ENCODE assay signal across 29 cellular contexts in genomic region chr9:16499866-16500265, GRCh38.
DNase-seq lines count a peak whose midpoint lies in the region; ATAC-seq and TF ChIP-seq lines count a peak whose summit lies in the region.
"Had no signal": no experiment of that assay in that cellular context is flagged by ENCODE, and none has a peak within 500 bp of the region (broad histone marks: within the 10 kb centered on the region; RNA-seq: fewer than 3 reads in every experiment).

No MANE protein-coding gene starts in this region.

- CTCF ChIA-PET in mammary epithelial cell (lab: Charles Lee; ENCODE audit: low non-redundant PET) (no interaction called here), MCF 10A (lab: Yijun Ruan, JAX) (interaction anchor here (0.5 kb wide), 1 partner anchor 87 kb away, joined by 4 read pairs; no protein-coding TSS in a partner anchor), WTC11 (lab: Charles Lee) (no interaction called here)

- H3K36me3 Mint-ChIP-seq in MCF 10A (ENCODE audit: insufficient read depth, unreplicated experiment) (no peaks in the 10 kb centered on the region), WTC11 (no peaks in the 10 kb centered on the region; the same call in 1 of the 2 replicates)
- no peaks in the 10 kb centered on the region for H3K36me3 Mint-ChIP-seq in stimulated activated memory B cell treated with anti-CD40 and anti-IgM and Interleukin-4, amounts not matched to agents 10 μg/mL and 1 μg/mL and 100 μg/mL, for 72 hours
- H3K36me3 Mint-ChIP-seq: CD4-positive, alpha-beta memory T cell had no signal

- ATAC-seq in WTC11 (no peak; the same call in 1 of the 2 replicates), foreskin keratinocyte (peak; percentile 19)
- no peak for ATAC-seq in stimulated activated memory B cell treated with anti-CD40 and anti-IgM and Interleukin-4, amounts not matched to agents 10 μg/mL and 1 μg/mL and 100 μg/mL, for 72 hours

- no peak overlapping the region for H3K27ac Mint-ChIP-seq in MCF 10A (ENCODE audit: low read depth, unreplicated experiment)
- H3K27ac Mint-ChIP-seq in WTC11, result peak overlapping the region; percentile 32; the same call in 1 of the 2 replicates
- H3K27ac Mint-ChIP-seq in stimulated activated memory B cell treated with anti-CD40 and anti-IgM and Interleukin-4, amounts not matched to agents 10 μg/mL and 1 μg/mL and 100 μg/mL, for 72 hours, result no peak overlapping the region
- H3K27ac Mint-ChIP-seq: CD4-positive, alpha-beta memory T cell had no signal

- H3K4me1 Mint-ChIP-seq in MCF 10A (ENCODE audit: insufficient read depth, unreplicated experiment) (peaks cover 9% of the 10 kb centered on the region), WTC11 (peaks cover 15% of the 10 kb centered on the region)
- no peaks in the 10 kb centered on the region for H3K4me1 Mint-ChIP-seq in stimulated activated memory B cell treated with anti-CD40 and anti-IgM and Interleukin-4, amounts not matched to agents 10 μg/mL and 1 μg/mL and 100 μg/mL, for 72 hours
- H3K4me1 Mint-ChIP-seq: CD4-positive, alpha-beta memory T cell had no signal

- H3F3A ChIP-seq in smooth muscle cell (ENCODE audit: low read depth), result peaks cover 4% of the 10 kb centered on the region

- in situ Hi-C loops in mammary epithelial cell (cut with MboI; ENCODE audit: low sequenced_read_pairs in 2 of 2), result no loop called here

- H3K4me3 ChIP-seq in mammary epithelial cell (replicated peaks in 1 of 3; ENCODE audit: insufficient read depth in 1 of 3, low read depth in 2 of 3, low read length in 3 of 3) (no peak overlapping the region), smooth muscle cell (no peak overlapping the region)
- H3K4me3 ChIP-seq: BLaER1, PC-9, SJSA1 had no signal

- BruUV-seq in mammary epithelial cell (replicated peaks; lab: Mats Ljungman, UMichigan) (no TSS peak), MCF 10A (replicated peaks; lab: Mats Ljungman, UMichigan) (no TSS peak)

- H3K79me2 ChIP-seq in mammary epithelial cell (ENCODE audit: insufficient read depth, low read length) (no peaks in the 10 kb centered on the region), smooth muscle cell (ENCODE audit: low read depth) (no peaks in the 10 kb centered on the region)

- DNase-seq in mammary epithelial cell, result peak; percentile 20
- no peak for DNase-seq in MCF 10A (ENCODE audit: unreplicated experiment)
- no peak for DNase-seq in WTC11 (ENCODE audit: low spot score)
- DNase-seq in foreskin keratinocyte, result peak in 1 of 2 donors; percentile 47
- no peak for DNase-seq in smooth muscle cell (lab: John Stamatoyannopoulos, UW; ENCODE audit: unreplicated experiment)
- DNase-seq in GM19238 (ENCODE audit: insufficient read length, low spot score), result no peak
- no peak for DNase-seq in HuH-7.5 (ENCODE audit: low spot score)
- DNase-seq: 8988T; Caco-2; CD4-positive, alpha-beta memory T cell; DMS 273 treated with DMSO at 0.1 percent for 48 hours; DMS79 treated with DMSO at 0.1 percent for 48 hours; GF-D8; Karpas-422; NCI-H1092 treated with DMSO at 0.1 percent for 48 hours; NCI-H1436; NCI-H187; NCI-H2081 treated with DMSO at 0.1 percent for 48 hours; NCI-H2171; NCI-H345; NCI-H524; NCI-H774; PC-9; Right ventricle myocardium superior; T-helper 1 cell had no signal

- H3K4me2 ChIP-seq in mammary epithelial cell (ENCODE audit: insufficient read depth, low read depth, low read length) (no peak overlapping the region), smooth muscle cell (peak overlapping the region; percentile 36)
- H3K4me2 ChIP-seq: BLaER1, PC-9 had no signal

- no peaks in the 10 kb centered on the region for H3K9me3 ChIP-seq in mammary epithelial cell (replicated peaks; ENCODE audit: insufficient read depth, low read length)
- no peaks in the 10 kb centered on the region for H3K9me3 ChIP-seq in smooth muscle cell (replicated peaks; ENCODE audit: low read depth)
- H3K9me3 ChIP-seq: BLaER1, Caco-2, SJSA1 had no signal

- H4K20me1 ChIP-seq in mammary epithelial cell (ENCODE audit: insufficient read depth, low read length) (no peaks in the 10 kb centered on the region), smooth muscle cell (ENCODE audit: low read depth) (no peaks in the 10 kb centered on the region)
- H4K20me1 ChIP-seq: BLaER1 had no signal

- no peaks in the 10 kb centered on the region for H3K36me3 ChIP-seq in mammary epithelial cell (ENCODE audit: insufficient read depth, low read length)
- H3K36me3 ChIP-seq in smooth muscle cell (ENCODE audit: low read depth), result no peaks in the 10 kb centered on the region
- H3K36me3 ChIP-seq: SJSA1 had no signal

- H3K4me3 Mint-ChIP-seq in MCF 10A (ENCODE audit: unreplicated experiment) (no peak overlapping the region), WTC11 (no peak overlapping the region)
- H3K4me3 Mint-ChIP-seq in stimulated activated memory B cell treated with anti-CD40 and anti-IgM and Interleukin-4, amounts not matched to agents 10 μg/mL and 1 μg/mL and 100 μg/mL, for 72 hours, result no peak overlapping the region
- H3K4me3 Mint-ChIP-seq: CD4-positive, alpha-beta memory T cell had no signal

- dilution Hi-C loops in mammary epithelial cell (cut with HindIII; ENCODE audit: low sequenced_read_pairs), result no loop called here

- H3K27me3 ChIP-seq in mammary epithelial cell (ENCODE audit: insufficient read depth, low read length) (no peaks in the 10 kb centered on the region), foreskin keratinocyte (no peaks in the 10 kb centered on the region), smooth muscle cell (ENCODE audit: low read depth) (no peaks in the 10 kb centered on the region)
- H3K27me3 ChIP-seq: BLaER1, SJSA1 had no signal

- H3K9me3 Mint-ChIP-seq in MCF 10A (ENCODE audit: unreplicated experiment) (no peaks in the 10 kb centered on the region), WTC11 (no peaks in the 10 kb centered on the region)
- peaks cover 4% of the 10 kb centered on the region for H3K9me3 Mint-ChIP-seq in stimulated activated memory B cell treated with anti-CD40 and anti-IgM and Interleukin-4, amounts not matched to agents 10 μg/mL and 1 μg/mL and 100 μg/mL, for 72 hours

- peak overlapping the region; percentile 36 for H3K27ac ChIP-seq in mammary epithelial cell (ENCODE audit: insufficient read depth, low read depth, low read length)
- no peak overlapping the region for H3K27ac ChIP-seq in foreskin keratinocyte
- H3K27ac ChIP-seq in smooth muscle cell (ENCODE audit: low read depth), result peak overlapping the region; percentile 28
- H3K27ac ChIP-seq: BLaER1, HL-60, PC-9, SJSA1 had no signal

- H2AFZ ChIP-seq in mammary epithelial cell (ENCODE audit: low read depth, low read length), result peak overlapping the region; percentile 79
- H2AFZ ChIP-seq in smooth muscle cell (ENCODE audit: low read depth), result no peak overlapping the region
- H2AFZ ChIP-seq: PC-9 had no signal

- POLR2A ChIA-PET in MCF 10A (lab: Yijun Ruan, JAX), result interaction anchor here (0.7 kb wide), 1 partner anchor 451 kb away, joined by 3 read pairs; no protein-coding TSS in a partner anchor
- POLR2A ChIA-PET in WTC11 (lab: Charles Lee), result interaction anchor here (0.7 kb wide), 1 partner anchor 19 kb away, joined by 3 read pairs; no protein-coding TSS in a partner anchor

- TF ChIP-seq CTCF in mammary epithelial cell (conservative IDR thresholded peaks at IDR 0.05 in 1 of 2, IDR thresholded peaks at IDR 0.05 in 1 of 2; ENCODE audit: extremely low read depth in 1 of 2, insufficient read depth in 1 of 2, low read depth in 1 of 2, low read length in 2 of 2) (no peak), MCF 10A (IDR thresholded peaks at IDR 0.05; ENCODE audit: unreplicated experiment) (no peak), WTC11 (IDR thresholded peaks at IDR 0.05) (no peak), foreskin keratinocyte (conservative IDR thresholded peaks at IDR 0.05) (no peak), smooth muscle cell (IDR thresholded peaks at IDR 0.05; ENCODE audit: borderline replicate concordance, insufficient read depth, poor library complexity, severe bottlenecking) (no peak)

- intact Hi-C loops in mammary epithelial cell (cut with micrococcal nuclease), result loop anchor here (10.0 kb wide), 1 partner anchor 165 kb away; no protein-coding TSS in a partner anchor
- intact Hi-C loops in MCF 10A (cut with micrococcal nuclease), result no loop called here

- no peaks in the 10 kb centered on the region for H3K27me3 Mint-ChIP-seq in MCF 10A (ENCODE audit: insufficient read depth, unreplicated experiment)
- no peaks in the 10 kb centered on the region for H3K27me3 Mint-ChIP-seq in WTC11 (ENCODE audit: low read depth)
- no peaks in the 10 kb centered on the region for H3K27me3 Mint-ChIP-seq in stimulated activated memory B cell treated with anti-CD40 and anti-IgM and Interleukin-4, amounts not matched to agents 10 μg/mL and 1 μg/mL and 100 μg/mL, for 72 hours
- H3K27me3 Mint-ChIP-seq: CD4-positive, alpha-beta memory T cell had no signal

- no peak overlapping the region for H3K9ac ChIP-seq in mammary epithelial cell (ENCODE audit: insufficient read depth, low read length)
- no peak overlapping the region for H3K9ac ChIP-seq in smooth muscle cell (ENCODE audit: low read depth)
- H3K9ac ChIP-seq: BLaER1 had no signal

- peaks cover 24% of the 10 kb centered on the region for H3K4me1 ChIP-seq in mammary epithelial cell (ENCODE audit: insufficient read depth, low read length)
- H3K4me1 ChIP-seq in foreskin keratinocyte, result peaks cover 21% of the 10 kb centered on the region
- no peaks in the 10 kb centered on the region for H3K4me1 ChIP-seq in smooth muscle cell (ENCODE audit: low read depth)
- H3K4me1 ChIP-seq: Caco-2 had no signal

TF ChIP-seq in WTC11, 78 proteins besides CTCF, POLR2A, EP300 and RAD21 (continues in another document):
- TF ChIP-seq GRHL2 (CRISPR knock-in tag; IDR thresholded peaks at IDR 0.05; ENCODE audit: insufficient replicate concordance, severe bottlenecking) (no peak), TP53 (CRISPR knock-in tag; IDR thresholded peaks at IDR 0.05) (no peak), FOXJ3 (CRISPR knock-in tag; IDR thresholded peaks at IDR 0.05; ENCODE audit: borderline replicate concordance) (no peak), MAX (CRISPR knock-in tag; IDR thresholded peaks at IDR 0.05) (no peak)
- TF ChIP-seq, protein P1, sequence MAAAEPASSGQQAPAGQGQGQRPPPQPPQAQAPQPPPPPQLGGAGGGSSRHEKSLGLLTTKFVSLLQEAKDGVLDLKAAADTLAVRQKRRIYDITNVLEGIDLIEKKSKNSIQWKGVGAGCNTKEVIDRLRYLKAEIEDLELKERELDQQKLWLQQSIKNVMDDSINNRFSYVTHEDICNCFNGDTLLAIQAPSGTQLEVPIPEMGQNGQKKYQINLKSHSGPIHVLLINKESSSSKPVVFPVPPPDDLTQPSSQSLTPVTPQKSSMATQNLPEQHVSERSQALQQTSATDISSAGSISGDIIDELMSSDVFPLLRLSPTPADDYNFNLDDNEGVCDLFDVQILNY (CRISPR knock-in tag; IDR thresholded peaks at IDR 0.05), result no peak
